In genomic region chr6:15936503-15936902, GRCh38 we compare ENCODE assay signal across 11 cellular contexts.
DNase-seq lines count a peak whose midpoint lies in the region; ATAC-seq, FAIRE-seq and TF ChIP-seq lines count a peak whose summit lies in the region.
"Had no signal": no experiment of that assay in that cellular context is flagged by ENCODE, and none has a peak within 500 bp of the region (broad histone marks: within the 10 kb centered on the region; RNA-seq: fewer than 3 reads in every experiment).

No MANE protein-coding gene starts in this region.

- H3K27ac ChIP-seq in H1 (ENCODE audit: low read depth, low read length): no peak overlapping the region
- no peak overlapping the region for H3K27ac ChIP-seq in mammary epithelial cell (ENCODE audit: insufficient read depth, low read depth, low read length)
- H3K27ac ChIP-seq in GM23248: no peak overlapping the region
- H3K27ac ChIP-seq: KMS-11, skin epidermis had no signal

- no peak overlapping the region for H2AFZ ChIP-seq in H1 (ENCODE audit: low read length)
- no peak overlapping the region for H2AFZ ChIP-seq in mammary epithelial cell (ENCODE audit: low read depth, low read length)
- no peak overlapping the region for H2AFZ ChIP-seq in GM23248

- no peak for TF ChIP-seq CTCF in H1 (IDR thresholded peaks at IDR 0.05; ENCODE audit: control extremely low read depth in 1 of 3, insufficient read depth in 1 of 3, low read depth in 1 of 3, low read length in 3 of 3)
- TF ChIP-seq CTCF in mammary epithelial cell (conservative IDR thresholded peaks at IDR 0.05 in 1 of 2, IDR thresholded peaks at IDR 0.05 in 1 of 2; ENCODE audit: extremely low read depth in 1 of 2, insufficient read depth in 1 of 2, low read depth in 1 of 2, low read length in 2 of 2): no peak

- no peaks in the 10 kb centered on the region; a peak in 2 of 8 replicates for H3K36me3 ChIP-seq in H1 (ENCODE audit: control insufficient read depth in 2 of 4, insufficient read depth in 4 of 4, low read length in 3 of 4)
- H3K36me3 ChIP-seq in mammary epithelial cell (ENCODE audit: insufficient read depth, low read length): no peaks in the 10 kb centered on the region
- H3K36me3 ChIP-seq in GM23248 (ENCODE audit: low read depth): no peaks in the 10 kb centered on the region

- no peaks in the 10 kb centered on the region for H3K79me1 ChIP-seq in H1 (ENCODE audit: low read depth, low read length)

- no peak overlapping the region for H2BK12ac ChIP-seq in H1 (ENCODE audit: low read depth, low read length)

- H3K4me1 ChIP-seq in H1 (replicated peaks in 1 of 4; ENCODE audit: control insufficient read depth in 3 of 4, insufficient read depth in 4 of 4, low read length in 3 of 4): no peaks in the 10 kb centered on the region
- H3K4me1 ChIP-seq in mammary epithelial cell (ENCODE audit: insufficient read depth, low read length): no peaks in the 10 kb centered on the region
- H3K4me1 ChIP-seq in GM23248 (ENCODE audit: insufficient read depth): no peaks in the 10 kb centered on the region

- no peak overlapping the region for H4K91ac ChIP-seq in H1 (replicated peaks; ENCODE audit: insufficient read length, low read length)

- no peak overlapping the region for H2BK120ac ChIP-seq in H1 (replicated peaks; ENCODE audit: low read depth, low read length)

- no peaks in the 10 kb centered on the region for H4K20me1 ChIP-seq in H1 (replicated peaks in 1 of 2; ENCODE audit: control insufficient read depth in 1 of 2, insufficient read depth in 2 of 2, low read length in 2 of 2)
- H4K20me1 ChIP-seq in mammary epithelial cell (ENCODE audit: insufficient read depth, low read length): no peaks in the 10 kb centered on the region
- H4K20me1 ChIP-seq in GM23248 (ENCODE audit: insufficient read depth): no peaks in the 10 kb centered on the region

- H3K79me2 ChIP-seq in H1 (ENCODE audit: control insufficient read depth in 1 of 2, insufficient read depth in 2 of 2, low read length in 2 of 2): no peaks in the 10 kb centered on the region
- H3K79me2 ChIP-seq in mammary epithelial cell (ENCODE audit: insufficient read depth, low read length): no peaks in the 10 kb centered on the region
- H3K79me2 ChIP-seq in GM23248 (ENCODE audit: insufficient read depth): no peaks in the 10 kb centered on the region

- peak; percentile 92 for ATAC-seq in GM18868 (IDR thresholded peaks at IDR 0.05; ENCODE audit: unreplicated experiment)
- peak; percentile 77 for ATAC-seq in GM21717 (IDR thresholded peaks at IDR 0.05; ENCODE audit: unreplicated experiment)
- peak; percentile 66 for ATAC-seq in HG03575 (IDR thresholded peaks at IDR 0.05; ENCODE audit: extremely low read depth, insufficient number of reproducible peaks, low FRiP score, unreplicated experiment)

- no peaks in the 10 kb centered on the region for H3K9me2 ChIP-seq in GM23248 (ENCODE audit: insufficient read depth)

- H3K23ac ChIP-seq in H1 (ENCODE audit: insufficient read length): no peak overlapping the region

- dilution Hi-C loops in mammary epithelial cell (cut with HindIII; ENCODE audit: low sequenced_read_pairs): no loop called here

- no peak overlapping the region for H4K5ac ChIP-seq in H1 (ENCODE audit: insufficient read length, low read depth, low read length)

- no peak for TF ChIP-seq EP300 in H1 (IDR thresholded peaks at IDR 0.05; ENCODE audit: borderline replicate concordance in 1 of 2, low read depth in 2 of 2, low read length in 2 of 2)

- H2BK15ac ChIP-seq in H1 (ENCODE audit: low read length): no peak overlapping the region

- H3K4me2 ChIP-seq in H1 (ENCODE audit: insufficient read depth in 1 of 2, low read depth in 2 of 2, low read length in 2 of 2): no peak overlapping the region
- H3K4me2 ChIP-seq in mammary epithelial cell (ENCODE audit: insufficient read depth, low read depth, low read length): no peak overlapping the region
- no peak overlapping the region for H3K4me2 ChIP-seq in GM23248 (ENCODE audit: unreplicated experiment)
- H3K4me2 ChIP-seq: KMS-11 had no signal

- in situ Hi-C loops in mammary epithelial cell (cut with MboI; ENCODE audit: low sequenced_read_pairs in 2 of 2): no loop called here
- in situ Hi-C loops in GM23248 (cut with MboI): no loop called here

- BruUV-seq in mammary epithelial cell (replicated peaks; lab: Mats Ljungman, UMichigan): no TSS peak

- no peak for FAIRE-seq in H1 (lab: Jason Lieb, UNC)

- no peak overlapping the region for H2AK5ac ChIP-seq in H1 (ENCODE audit: low read depth, low read length)

- no peaks in the 10 kb centered on the region for H3K23me2 ChIP-seq in H1 (ENCODE audit: low read depth, low read length)

- H3K9ac ChIP-seq in H1 (replicated peaks in 1 of 4; ENCODE audit: extremely low read depth in 1 of 4, low read depth in 3 of 4, low read length in 3 of 4): no peak overlapping the region
- no peak overlapping the region for H3K9ac ChIP-seq in mammary epithelial cell (ENCODE audit: insufficient read depth, low read length)
- no peak overlapping the region for H3K9ac ChIP-seq in GM23248
- H3K9ac ChIP-seq: KMS-11 had no signal

- no peak overlapping the region for H3K56ac ChIP-seq in H1 (replicated peaks; ENCODE audit: insufficient read length, low read depth, low read length)

- POLR2A ChIA-PET in H1 (lab: Charles Lee; ENCODE audit: partially characterized antibody): no interaction called here

- no peak for TF ChIP-seq RAD21 in H1 (IDR thresholded peaks at IDR 0.05 in 1 of 2, conservative IDR thresholded peaks at IDR 0.05 in 1 of 2; ENCODE audit: low read depth in 2 of 2, low read length in 2 of 2)

- H2BK5ac ChIP-seq in H1 (ENCODE audit: low read depth, low read length): no peak overlapping the region

- H3K9me3 ChIP-seq in H1 (ENCODE audit: insufficient read depth in 2 of 2, low read depth in 1 of 2, low read length in 1 of 2): peaks cover 14 to 20% of the 10 kb centered on the region in 2 experiments
- H3K9me3 ChIP-seq in mammary epithelial cell (replicated peaks; ENCODE audit: insufficient read depth, low read length): no peaks in the 10 kb centered on the region
- H3K9me3 ChIP-seq in GM23248 (ENCODE audit: low read depth): no peaks in the 10 kb centered on the region

- intact Hi-C loops in mammary epithelial cell (cut with micrococcal nuclease): no loop called here

- no peak overlapping the region for H3K4ac ChIP-seq in H1 (replicated peaks; ENCODE audit: insufficient read length, low read depth, low read length)

- WGBS in H1 (ENCODE audit: extremely low coverage in 1 of 2, insufficient coverage in 1 of 2, insufficient read length in 1 of 2, insufficient replicate concordance in 2 of 2, low coverage in 1 of 2, low lambda C conversion rate in 2 of 2, missing lambda C conversion rate in 1 of 2), 2 experiments: 84% methylated on average over 1 of the region's 1 CpG; no CpG with 5 or more reads in 1 of the 2 experiments
- 25% methylated on average over 1 of the region's 1 CpG for WGBS in mammary epithelial cell (ENCODE audit: low coverage, missing lambda C conversion rate)
- 24 to 32% methylated on average over 1 of the region's 1 CpG for WGBS in GM23248 (ENCODE audit: low coverage in 1 of 2, low lambda C conversion rate in 2 of 2, missing lambda C conversion rate in 2 of 2), 2 experiments

- H3K4me3 ChIP-seq in H1 (ENCODE audit: extremely low read depth in 1 of 4, insufficient read depth in 2 of 4, low read depth in 3 of 4, low read length in 4 of 4): no peak overlapping the region
- no peak overlapping the region for H3K4me3 ChIP-seq in mammary epithelial cell (replicated peaks in 1 of 3; ENCODE audit: insufficient read depth in 1 of 3, low read depth in 2 of 3, low read length in 3 of 3)
- no peak overlapping the region for H3K4me3 ChIP-seq in GM23248
- H3K4me3 ChIP-seq: skin epidermis had no signal

- no peak overlapping the region for H3K14ac ChIP-seq in H1 (ENCODE audit: insufficient read length)

- H4K8ac ChIP-seq in H1 (ENCODE audit: extremely low read depth, insufficient read depth, low read length): no peak overlapping the region

- CTCF ChIA-PET in H1 (lab: Charles Lee; ENCODE audit: partially characterized antibody) (interaction anchor here (1.9 kb wide), 1 partner anchor 194 kb away, joined by 4 read pairs; no protein-coding TSS in a partner anchor), mammary epithelial cell (lab: Charles Lee; ENCODE audit: low non-redundant PET) (no interaction called here)

- no peak overlapping the region for H3K18ac ChIP-seq in H1 (ENCODE audit: extremely low read depth, low read length)

- DNase-seq in H1 (ENCODE audit: low read depth in 1 of 2, low spot score in 2 of 2) (no peak), mammary epithelial cell (no peak), ecto neural progenitor cell (ENCODE audit: low spot score) (no peak), GM23248 (no peak)
- no peak for DNase-seq in activated CD4-positive, alpha-beta T cell treated with anti-CD3 and anti-CD28 coated beads for 1 hour
- DNase-seq: activated naive CD4-positive, alpha-beta T cell treated with anti-CD3 and anti-CD28 coated beads, Interleukin-2, amount 50 U/mL, for 16 hours had no signal

- TF ChIP-seq POLR2A in H1 (IDR thresholded peaks at IDR 0.05; ENCODE audit: control extremely low read depth in 1 of 2, low read depth in 2 of 2, low read length in 2 of 2): no peak

- no peaks in the 10 kb centered on the region for H3F3A ChIP-seq in GM23248 (ENCODE audit: insufficient read depth)

- H2BK20ac ChIP-seq in H1 (ENCODE audit: low read length): no peak overlapping the region

- H3K27me3 ChIP-seq in H1 (replicated peaks in 1 of 4; ENCODE audit: control insufficient read depth in 3 of 4, extremely low read depth in 1 of 4, insufficient read depth in 3 of 4, low read length in 3 of 4) (no peaks in the 10 kb centered on the region), mammary epithelial cell (ENCODE audit: insufficient read depth, low read length) (no peaks in the 10 kb centered on the region), GM23248 (replicated peaks; ENCODE audit: insufficient read depth) (no peaks in the 10 kb centered on the region)

TF ChIP-seq in H1, 55 proteins besides CTCF, POLR2A, EP300 and RAD21:
- no peak for TF ChIP-seq TAF7 (optimal IDR thresholded peaks at IDR 0.05; ENCODE audit: borderline replicate concordance, low read depth, low read length)
- peak; percentile 95 for TF ChIP-seq MAFK (IDR thresholded peaks at IDR 0.05; ENCODE audit: low read depth, low read length)
